18 cellular contexts compared by ENCODE assay signal in the genomic region with DNA sequence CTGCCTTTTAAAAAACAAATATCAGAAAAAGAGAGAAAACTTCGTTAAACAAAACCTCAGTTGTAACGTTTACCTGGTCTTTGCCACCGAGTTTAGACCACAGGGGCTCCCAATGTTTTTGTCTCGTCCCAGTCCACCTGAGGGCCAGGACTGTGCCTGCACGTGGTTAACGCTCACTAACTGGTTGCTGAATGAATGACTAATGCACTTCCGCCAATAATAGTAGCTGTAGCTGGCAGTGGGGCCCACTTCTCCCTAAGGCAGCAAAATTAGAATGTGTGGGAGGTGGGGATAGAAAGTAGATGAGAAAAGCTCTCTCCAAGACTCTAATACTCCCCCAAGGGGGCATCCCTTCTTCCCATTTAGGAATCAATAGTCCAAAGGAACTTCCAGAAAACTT. TPM values are rescaled to one million over a fixed set of nuclear protein-coding genes. Genes with fewer than 3 reads are reported as not detected.
DNase-seq lines count a peak whose midpoint lies in the region; ATAC-seq, FAIRE-seq and TF ChIP-seq lines count a peak whose summit lies in the region.
"Had no signal": no experiment of that assay in that cellular context is flagged by ENCODE, and none has a peak within 500 bp of the region (broad histone marks: within the 10 kb centered on the region; RNA-seq: fewer than 3 reads in every experiment).

No MANE protein-coding gene starts in this region.

- H3K36me3 ChIP-seq in DOHH2 (ENCODE audit: control insufficient read depth, low read length), result no peaks in the 10 kb centered on the region
- H3K36me3 ChIP-seq in OCI-LY7 (ENCODE audit: insufficient read depth, low read length), result no peaks in the 10 kb centered on the region
- H3K36me3 ChIP-seq in kidney (ENCODE audit: control insufficient read depth in 1 of 2, insufficient read depth in 2 of 2, low read length in 2 of 2), result no peaks in the 10 kb centered on the region
- H3K36me3 ChIP-seq in SK-N-SH (replicated peaks in 1 of 2; ENCODE audit: control insufficient read depth in 1 of 2, insufficient read depth in 2 of 2, low read length in 1 of 2), result no peaks in the 10 kb centered on the region

- POLR2A ChIA-PET in OCI-LY7 (lab: Charles Lee), result interaction anchor here (0.6 kb wide), 1 partner anchor 488 kb away, joined by 3 read pairs; no protein-coding TSS in a partner anchor
- POLR2A ChIA-PET in SK-N-SH (lab: Yijun Ruan, JAX), result no interaction called here

- TF ChIP-seq RAD21 in SK-N-SH (IDR thresholded peaks at IDR 0.05; ENCODE audit: low read length), result no peak

- 66% methylated on average over 7 of the region's 7 CpGs for WGBS in SK-N-SH (ENCODE audit: low lambda C conversion rate)

- no peak for TF ChIP-seq EP300 in SK-N-SH (IDR thresholded peaks at IDR 0.05; ENCODE audit: borderline replicate concordance in 1 of 2, low read depth in 1 of 2, low read length in 1 of 2)

- FAIRE-seq in kidney (lab: Jason Lieb, UNC), result no peak
- FAIRE-seq: GM12878, GM19239 had no signal

- no peak overlapping the region for H3K4me3 Mint-ChIP-seq in stimulated activated effector memory CD8-positive, alpha-beta T cell treated with anti-CD3 and anti-CD28 coated beads, Interleukin-12 subunit alpha, Interleukin-12 subunit beta, amount 100 ng/mL, for 72 hours
- H3K4me3 Mint-ChIP-seq: CD14-positive monocyte had no signal

- ATAC-seq in stimulated activated effector memory CD8-positive, alpha-beta T cell treated with anti-CD3 and anti-CD28 coated beads, Interleukin-12 subunit alpha, Interleukin-12 subunit beta, amount 100 ng/mL, for 72 hours, result peak; percentile 36
- no peak for ATAC-seq in HG03097 (IDR thresholded peaks at IDR 0.05; ENCODE audit: low FRiP score, unreplicated experiment)
- ATAC-seq: GM12878 had no signal

- H2AFZ ChIP-seq in OCI-LY7 (ENCODE audit: low read length) (no peak overlapping the region), SK-N-SH (ENCODE audit: low read depth) (no peak overlapping the region)
- H2AFZ ChIP-seq: PC-9 had no signal

- no peak overlapping the region for H3K9ac ChIP-seq in kidney (ENCODE audit: low read length in 2 of 2)
- no peak overlapping the region for H3K9ac ChIP-seq in SK-N-SH
- H3K9ac ChIP-seq: KMS-11 had no signal

- no peaks in the 10 kb centered on the region for H3K4me1 Mint-ChIP-seq in stimulated activated effector memory CD8-positive, alpha-beta T cell treated with anti-CD3 and anti-CD28 coated beads, Interleukin-12 subunit alpha, Interleukin-12 subunit beta, amount 100 ng/mL, for 72 hours
- H3K4me1 Mint-ChIP-seq: CD14-positive monocyte had no signal

- H3K27me3 ChIP-seq in DOHH2 (ENCODE audit: control insufficient read depth, low read length) (peaks cover 11% of the 10 kb centered on the region), SK-N-SH (ENCODE audit: insufficient read depth) (0 out of 2 replicates have a peak, but pooled peaks cover 6% of the 10 kb centered on the region)

- no TSS peak for BruUV-seq in OCI-LY7 (replicated peaks; lab: Mats Ljungman, UMichigan)

- H3K4me1 ChIP-seq in DOHH2 (ENCODE audit: control insufficient read depth, low read length) (peaks cover 36% of the 10 kb centered on the region), OCI-LY7 (ENCODE audit: insufficient read depth, low read length, poor library complexity, severe bottlenecking) (peaks cover 22% of the 10 kb centered on the region), kidney (ENCODE audit: control insufficient read depth in 1 of 2, insufficient read depth in 1 of 2, low read depth in 1 of 2, low read length in 2 of 2) (no peaks in the 10 kb centered on the region), SK-N-SH (ENCODE audit: control insufficient read depth in 1 of 2, insufficient read depth in 2 of 2, low read depth in 1 of 2, low read length in 1 of 2) (no peaks in the 10 kb centered on the region)

- no peak overlapping the region for H3K4me3 ChIP-seq in DOHH2 (ENCODE audit: low read length)
- H3K4me3 ChIP-seq in OCI-LY7 (ENCODE audit: low read depth, low read length, poor library complexity, severe bottlenecking), result no peak overlapping the region
- no peak overlapping the region for H3K4me3 ChIP-seq in kidney (ENCODE audit: low read length in 2 of 2)
- H3K4me3 ChIP-seq in SK-N-SH (ENCODE audit: low read depth in 2 of 2, low read length in 1 of 2), result no peak overlapping the region
- H3K4me3 ChIP-seq: GM12878, PC-9 had no signal

- H3K27ac ChIP-seq in DOHH2 (ENCODE audit: low read depth, low read length) (peak overlapping the region; percentile 13; the same call in 1 of the 2 replicates), OCI-LY7 (ENCODE audit: low read depth, low read length, poor library complexity, severe bottlenecking) (no peak overlapping the region), kidney (ENCODE audit: low read depth in 2 of 2, low read length in 2 of 2) (no peak overlapping the region), SK-N-SH (ENCODE audit: low read depth in 2 of 2, low read length in 1 of 2) (no peak overlapping the region)
- H3K27ac ChIP-seq: KMS-11, PC-9 had no signal

- CTCF ChIA-PET in OCI-LY7 (lab: Charles Lee; ENCODE audit: unreplicated experiment) (no interaction called here), SK-N-SH (lab: Yijun Ruan, JAX) (no interaction called here)

- intact Hi-C loops in OCI-LY7 (cut with micrococcal nuclease; ENCODE audit: unreplicated experiment), result loop anchor here (5.0 kb wide), 1 partner anchor 1216 kb away; no protein-coding TSS in a partner anchor
- intact Hi-C loops in kidney (cut with DNase I), result no loop called here

- H4K20me1 ChIP-seq in DOHH2 (ENCODE audit: control insufficient read depth, insufficient read depth, low read depth, low read length), result no peaks in the 10 kb centered on the region
- no peaks in the 10 kb centered on the region; the same call in 1 of the 2 replicates for H4K20me1 ChIP-seq in OCI-LY7 (ENCODE audit: insufficient read depth, low read length)
- no peaks in the 10 kb centered on the region for H4K20me1 ChIP-seq in SK-N-SH (ENCODE audit: insufficient read depth)

- peaks cover 2% of the 10 kb centered on the region; the same call in 1 of the 2 replicates for H3F3A ChIP-seq in DOHH2 (ENCODE audit: control insufficient read depth, insufficient read depth)
- H3F3A ChIP-seq in SK-N-SH (replicated peaks; ENCODE audit: insufficient read depth), result no peaks in the 10 kb centered on the region

- no peaks in the 10 kb centered on the region for H3K9me2 ChIP-seq in DOHH2 (replicated peaks; ENCODE audit: control insufficient read depth, low read length)
- H3K9me2 ChIP-seq in OCI-LY7 (ENCODE audit: insufficient read depth, low read length), result no peaks in the 10 kb centered on the region
- no peaks in the 10 kb centered on the region for H3K9me2 ChIP-seq in SK-N-SH

- no peak for TF ChIP-seq CTCF in DOHH2 (IDR thresholded peaks at IDR 0.05; ENCODE audit: low read depth, low read length, poor library complexity, severe bottlenecking)
- no peak for TF ChIP-seq CTCF in OCI-LY7 (conservative IDR thresholded peaks at IDR 0.05; ENCODE audit: low read length)
- TF ChIP-seq CTCF in kidney (IDR thresholded peaks at IDR 0.05; ENCODE audit: borderline replicate concordance, extremely low read depth, insufficient read depth), result no peak
- TF ChIP-seq CTCF in SK-N-SH (IDR thresholded peaks at IDR 0.05), result no peak

- H3K9me3 Mint-ChIP-seq in stimulated activated effector memory CD8-positive, alpha-beta T cell treated with anti-CD3 and anti-CD28 coated beads, Interleukin-12 subunit alpha, Interleukin-12 subunit beta, amount 100 ng/mL, for 72 hours, result no peaks in the 10 kb centered on the region
- H3K9me3 Mint-ChIP-seq: CD14-positive monocyte had no signal

- DNase-seq in HK-2 (ENCODE audit: unreplicated experiment) (peak; percentile 10), OCI-LY7 (ENCODE audit: low spot score) (peak; percentile 18), kidney (no peak), SK-N-SH (no peak)
- DNase-seq in stimulated activated effector memory CD8-positive, alpha-beta T cell treated with anti-CD3 and anti-CD28 coated beads, Interleukin-12 subunit alpha, Interleukin-12 subunit beta, amount 100 ng/mL, for 72 hours (ENCODE audit: low spot score in 2 of 2), result no peak
- DNase-seq: GOT3, NCI-H1105 treated with DMSO at 0.1 percent for 48 hours, NCI-H1694, NCI-H2107, NCI-H510A, NCI-H774, PC-9 had no signal

- 0 out of 2 replicates have a peak, but pooled peaks cover 3% of the 10 kb centered on the region for H3K9me3 ChIP-seq in DOHH2 (ENCODE audit: control insufficient read depth, insufficient read depth, low read length)
- no peaks in the 10 kb centered on the region for H3K9me3 ChIP-seq in OCI-LY7 (ENCODE audit: low read length)
- no peaks in the 10 kb centered on the region for H3K9me3 ChIP-seq in kidney (ENCODE audit: control insufficient read depth in 1 of 2, low read length in 2 of 2)
- H3K9me3 ChIP-seq in SK-N-SH, result no peaks in the 10 kb centered on the region

- H3K36me3 Mint-ChIP-seq in stimulated activated effector memory CD8-positive, alpha-beta T cell treated with anti-CD3 and anti-CD28 coated beads, Interleukin-12 subunit alpha, Interleukin-12 subunit beta, amount 100 ng/mL, for 72 hours, result no peaks in the 10 kb centered on the region
- H3K36me3 Mint-ChIP-seq: CD14-positive monocyte had no signal

- H3K27ac Mint-ChIP-seq in stimulated activated effector memory CD8-positive, alpha-beta T cell treated with anti-CD3 and anti-CD28 coated beads, Interleukin-12 subunit alpha, Interleukin-12 subunit beta, amount 100 ng/mL, for 72 hours, result no peak overlapping the region
- H3K27ac Mint-ChIP-seq: CD14-positive monocyte had no signal

- peak overlapping the region; percentile 46 for H3K4me2 ChIP-seq in DOHH2 (ENCODE audit: low read length)
- no peak overlapping the region for H3K4me2 ChIP-seq in OCI-LY7 (ENCODE audit: low read length)
- H3K4me2 ChIP-seq in SK-N-SH, result no peak overlapping the region
- H3K4me2 ChIP-seq: KMS-11, PC-9 had no signal

- H3K79me2 ChIP-seq in DOHH2 (ENCODE audit: control insufficient read depth, low read length) (no peaks in the 10 kb centered on the region), OCI-LY7 (ENCODE audit: insufficient read depth, low read depth, low read length) (no peaks in the 10 kb centered on the region), SK-N-SH (ENCODE audit: insufficient read depth) (no peaks in the 10 kb centered on the region)

TF ChIP-seq in SK-N-SH, 30 proteins besides CTCF, POLR2A, EP300 and RAD21 (continues in another document):
- TF ChIP-seq FOXM1 (IDR thresholded peaks at IDR 0.05; ENCODE audit: low read depth), result no peak
- no peak for TF ChIP-seq POLR2AphosphoS5 (IDR thresholded peaks at IDR 0.05; ENCODE audit: low read depth, low read length)

RNA-seq across cellular contexts. Expression of a gene that starts 29.1 kb away (rescaled TPM):
- 21.9 and 23.1 TPM in 2 replicates for total RNA-seq in OCI-LY7 (2014; rRNA removed; shearing (Covaris generic))
- total RNA-seq in OCI-LY7 (2022), result 29.9 and 32.6 TPM in 2 replicates
- 15.9 TPM for total RNA-seq in kidney
- polyA plus RNA-seq in kidney (ENCODE audit: insufficient read depth, low read depth, low replicate concordance), result 23.1 TPM
- polyA plus RNA-seq in SK-N-SH (2012; rRNA removed), result 35.0 and 38.2 TPM in 2 replicates
- polyA plus RNA-seq in SK-N-SH (2012; cell fraction: cytosol; rRNA removed), result 27.6 and 33.7 TPM in 2 replicates
- polyA plus RNA-seq in SK-N-SH (2012; cell fraction: nucleus; rRNA removed), result 26.2 and 26.9 TPM in 2 replicates

RNA-seq across cellular contexts. Expression of a gene that starts 53.1 kb away (rescaled TPM):
- total RNA-seq in OCI-LY7 (2014; rRNA removed; shearing (Covaris generic)), result 5.4 and 7.5 TPM in 2 replicates
- 1.9 and 3.2 TPM in 2 replicates for total RNA-seq in OCI-LY7 (2022)
- total RNA-seq in kidney, result 2.2 TPM
- 0.54 TPM for polyA plus RNA-seq in kidney (ENCODE audit: insufficient read depth, low read depth, low replicate concordance)
- 5.1 and 6.1 TPM in 2 replicates for polyA plus RNA-seq in SK-N-SH (2012; rRNA removed)
- 1.8 and 3.6 TPM in 2 replicates for polyA plus RNA-seq in SK-N-SH (2012; cell fraction: cytosol; rRNA removed)
- 11.3 and 17.2 TPM in 2 replicates for polyA plus RNA-seq in SK-N-SH (2012; cell fraction: nucleus; rRNA removed)
- total RNA-seq: PC-9 had no signal

Comparison
In these comparisons a context has a peak if more than half of its experiments do, and no peak if none do; other contexts are left out.
1. DNase-seq: peak in HK-2 (single experiment) and OCI-LY7 (single experiment); none in stimulated activated effector memory CD8-positive, alpha-beta T cell treated with anti-CD3 and anti-CD28 coated beads, Interleukin-12 subunit alpha, Interleukin-12 subunit beta, amount 100 ng/mL, for 72 hours (0 of 2), kidney (single experiment) and SK-N-SH (single experiment).